ENCODE assay signal across 8 cellular contexts in the genomic region with DNA sequence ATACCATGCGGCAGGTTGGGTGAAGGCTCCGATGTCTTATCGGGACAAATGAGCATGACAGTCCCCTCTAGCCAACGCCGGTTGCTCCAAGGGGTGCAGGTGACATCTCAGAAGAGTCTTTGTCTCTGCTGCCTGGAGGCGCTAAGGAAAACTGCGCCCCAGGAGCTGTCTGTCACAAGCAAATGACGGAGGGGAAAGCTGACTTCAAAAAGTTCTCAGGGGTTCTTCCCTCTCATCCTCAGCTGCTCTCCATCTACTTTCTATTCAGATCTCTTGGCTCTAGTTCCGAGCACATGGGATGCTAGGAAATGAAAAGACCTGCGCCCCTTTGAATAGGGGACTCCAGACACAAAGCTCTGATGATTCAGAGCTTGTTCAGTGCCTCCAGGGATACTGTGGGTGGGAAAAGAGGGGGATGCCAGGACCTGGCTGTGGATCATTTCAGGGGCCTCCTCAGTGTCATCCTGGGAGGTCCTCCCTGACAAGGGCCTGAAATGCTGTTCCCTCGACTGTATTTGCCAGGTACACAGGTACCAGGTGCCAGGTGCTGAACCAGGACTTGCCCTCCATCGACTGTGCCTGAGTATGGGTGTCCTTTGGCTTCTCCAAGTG. TPM values are rescaled to one million over a fixed set of nuclear protein-coding genes. Genes with fewer than 3 reads are reported as not detected.
A peak's percentile ranks its signal among the peaks of the same experiment; 100 is the strongest.
DNase-seq lines count a peak whose midpoint lies in the region; ATAC-seq and TF ChIP-seq lines count a peak whose summit lies in the region.

No MANE protein-coding gene starts in this region.

- peak overlapping the region; percentile 87 for H3K4me3 ChIP-seq in GM12864 (ENCODE audit: low read depth, low read length)
- peak overlapping the region; percentile 57 for H3K4me3 ChIP-seq in fibroblast of pulmonary artery (replicated peaks; ENCODE audit: low read depth, low read length)
- peak overlapping the region; percentile 86 for H3K4me3 ChIP-seq in psoas muscle

- intact Hi-C loops in psoas muscle (cut with DNase I), result loop anchor here in 1 of 2 donors (5.0 to 10.0 kb wide), 2 partner anchors 36 to 169 kb away; a partner anchor contains a TSS

- H3K4me1 ChIP-seq in psoas muscle, result peaks cover 28% of the 10 kb centered on the region

- no peak for TF ChIP-seq CTCF in GM12864 (IDR thresholded peaks at IDR 0.05; ENCODE audit: low read depth, low read length, missing control alignments)
- no peak for TF ChIP-seq CTCF in fibroblast of pulmonary artery (IDR thresholded peaks at IDR 0.05; ENCODE audit: low read length, missing control alignments)
- TF ChIP-seq CTCF in psoas muscle (IDR thresholded peaks at IDR 0.05), result no peak

- ATAC-seq in SK-N-SH treated with all-trans-retinoic acid at 6 μM for 48 hours (peak; percentile 35; the same call in 2 of the 3 replicates), psoas muscle (peak in 3 of 4 donors; percentile 12 to 27 (median 14)), left lobe of liver (no peak), GM21723 (IDR thresholded peaks at IDR 0.05; ENCODE audit: unreplicated experiment) (no peak)

- no peaks in the 10 kb centered on the region for H3K27me3 ChIP-seq in psoas muscle (ENCODE audit: insufficient read depth in 3 of 3, low read length in 2 of 3)

- peak overlapping the region; percentile 72 for H3K27ac ChIP-seq in psoas muscle

- H3K36me3 ChIP-seq in psoas muscle (ENCODE audit: insufficient read depth in 1 of 2, low read depth in 1 of 2), result no peaks in the 10 kb centered on the region

- DNase-seq in GM12864 (ENCODE audit: low read depth) (no peak), fibroblast of pulmonary artery (ENCODE audit: low read depth) (no peak), psoas muscle (peak in 1 of 2 donors; percentile 21), left lobe of liver (ENCODE audit: low spot score) (no peak), NCI-H2171 treated with DMSO at 0.1 percent for 48 hours (lab: John Stamatoyannopoulos, UW) (no peak), NCI-H2081 (lab: John Stamatoyannopoulos, UW) (no peak)

- no peaks in the 10 kb centered on the region for H3K9me3 ChIP-seq in psoas muscle

- 21 to 28% (median 26%) methylated on average over 12 of the region's 12 CpGs for WGBS in psoas muscle, 3 donors

TF ChIP-seq in SK-N-SH treated with all-trans-retinoic acid at 6 μM for 48 hours, 23 proteins besides CTCF, POLR2A, EP300 and RAD21:
- TF ChIP-seq OSR1 (CRISPR knock-in tag; IDR thresholded peaks at IDR 0.05) (no peak), ZNF8 (CRISPR knock-in tag; IDR thresholded peaks at IDR 0.05) (no peak), ESRRG (CRISPR knock-in tag; IDR thresholded peaks at IDR 0.05) (no peak), ARNTL (CRISPR knock-in tag; IDR thresholded peaks at IDR 0.05; ENCODE audit: borderline replicate concordance, low read depth) (no peak), BACH2 (CRISPR knock-in tag; IDR thresholded peaks at IDR 0.05; ENCODE audit: borderline replicate concordance) (no peak), GLIS3 (CRISPR knock-in tag; IDR thresholded peaks at IDR 0.05) (no peak), CSDC2 (CRISPR knock-in tag; IDR thresholded peaks at IDR 0.05) (no peak), SNAI2 (CRISPR knock-in tag; IDR thresholded peaks at IDR 0.05) (no peak), ISL1 (CRISPR knock-in tag; IDR thresholded peaks at IDR 0.05) (no peak), ZNF565 (CRISPR knock-in tag; conservative IDR thresholded peaks at IDR 0.05; ENCODE audit: low read depth) (no peak), PPARA (CRISPR knock-in tag; IDR thresholded peaks at IDR 0.05; ENCODE audit: borderline replicate concordance) (no peak), ZFP30 (CRISPR knock-in tag; IDR thresholded peaks at IDR 0.05) (no peak), TOX (CRISPR knock-in tag; IDR thresholded peaks at IDR 0.05; ENCODE audit: borderline replicate concordance) (no peak)
- TF ChIP-seq, protein P1, sequence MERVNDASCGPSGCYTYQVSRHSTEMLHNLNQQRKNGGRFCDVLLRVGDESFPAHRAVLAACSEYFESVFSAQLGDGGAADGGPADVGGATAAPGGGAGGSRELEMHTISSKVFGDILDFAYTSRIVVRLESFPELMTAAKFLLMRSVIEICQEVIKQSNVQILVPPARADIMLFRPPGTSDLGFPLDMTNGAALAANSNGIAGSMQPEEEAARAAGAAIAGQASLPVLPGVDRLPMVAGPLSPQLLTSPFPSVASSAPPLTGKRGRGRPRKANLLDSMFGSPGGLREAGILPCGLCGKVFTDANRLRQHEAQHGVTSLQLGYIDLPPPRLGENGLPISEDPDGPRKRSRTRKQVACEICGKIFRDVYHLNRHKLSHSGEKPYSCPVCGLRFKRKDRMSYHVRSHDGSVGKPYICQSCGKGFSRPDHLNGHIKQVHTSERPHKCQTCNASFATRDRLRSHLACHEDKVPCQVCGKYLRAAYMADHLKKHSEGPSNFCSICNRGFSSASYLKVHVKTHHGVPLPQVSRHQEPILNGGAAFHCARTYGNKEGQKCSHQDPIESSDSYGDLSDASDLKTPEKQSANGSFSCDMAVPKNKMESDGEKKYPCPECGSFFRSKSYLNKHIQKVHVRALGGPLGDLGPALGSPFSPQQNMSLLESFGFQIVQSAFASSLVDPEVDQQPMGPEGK (CRISPR knock-in tag; IDR thresholded peaks at IDR 0.05; ENCODE audit: borderline replicate concordance), result no peak
- TF ChIP-seq, protein P2, sequence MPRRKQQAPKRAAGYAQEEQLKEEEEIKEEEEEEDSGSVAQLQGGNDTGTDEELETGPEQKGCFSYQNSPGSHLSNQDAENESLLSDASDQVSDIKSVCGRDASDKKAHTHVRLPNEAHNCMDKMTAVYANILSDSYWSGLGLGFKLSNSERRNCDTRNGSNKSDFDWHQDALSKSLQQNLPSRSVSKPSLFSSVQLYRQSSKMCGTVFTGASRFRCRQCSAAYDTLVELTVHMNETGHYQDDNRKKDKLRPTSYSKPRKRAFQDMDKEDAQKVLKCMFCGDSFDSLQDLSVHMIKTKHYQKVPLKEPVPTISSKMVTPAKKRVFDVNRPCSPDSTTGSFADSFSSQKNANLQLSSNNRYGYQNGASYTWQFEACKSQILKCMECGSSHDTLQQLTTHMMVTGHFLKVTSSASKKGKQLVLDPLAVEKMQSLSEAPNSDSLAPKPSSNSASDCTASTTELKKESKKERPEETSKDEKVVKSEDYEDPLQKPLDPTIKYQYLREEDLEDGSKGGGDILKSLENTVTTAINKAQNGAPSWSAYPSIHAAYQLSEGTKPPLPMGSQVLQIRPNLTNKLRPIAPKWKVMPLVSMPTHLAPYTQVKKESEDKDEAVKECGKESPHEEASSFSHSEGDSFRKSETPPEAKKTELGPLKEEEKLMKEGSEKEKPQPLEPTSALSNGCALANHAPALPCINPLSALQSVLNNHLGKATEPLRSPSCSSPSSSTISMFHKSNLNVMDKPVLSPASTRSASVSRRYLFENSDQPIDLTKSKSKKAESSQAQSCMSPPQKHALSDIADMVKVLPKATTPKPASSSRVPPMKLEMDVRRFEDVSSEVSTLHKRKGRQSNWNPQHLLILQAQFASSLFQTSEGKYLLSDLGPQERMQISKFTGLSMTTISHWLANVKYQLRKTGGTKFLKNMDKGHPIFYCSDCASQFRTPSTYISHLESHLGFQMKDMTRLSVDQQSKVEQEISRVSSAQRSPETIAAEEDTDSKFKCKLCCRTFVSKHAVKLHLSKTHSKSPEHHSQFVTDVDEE (CRISPR knock-in tag; IDR thresholded peaks at IDR 0.05), result no peak
- TF ChIP-seq, protein P3, sequence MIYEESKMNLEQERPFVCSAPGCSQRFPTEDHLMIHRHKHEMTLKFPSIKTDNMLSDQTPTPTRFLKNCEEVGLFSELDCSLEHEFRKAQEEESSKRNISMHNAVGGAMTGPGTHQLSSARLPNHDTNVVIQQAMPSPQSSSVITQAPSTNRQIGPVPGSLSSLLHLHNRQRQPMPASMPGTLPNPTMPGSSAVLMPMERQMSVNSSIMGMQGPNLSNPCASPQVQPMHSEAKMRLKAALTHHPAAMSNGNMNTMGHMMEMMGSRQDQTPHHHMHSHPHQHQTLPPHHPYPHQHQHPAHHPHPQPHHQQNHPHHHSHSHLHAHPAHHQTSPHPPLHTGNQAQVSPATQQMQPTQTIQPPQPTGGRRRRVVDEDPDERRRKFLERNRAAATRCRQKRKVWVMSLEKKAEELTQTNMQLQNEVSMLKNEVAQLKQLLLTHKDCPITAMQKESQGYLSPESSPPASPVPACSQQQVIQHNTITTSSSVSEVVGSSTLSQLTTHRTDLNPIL (CRISPR knock-in tag; IDR thresholded peaks at IDR 0.05; ENCODE audit: low read depth), result no peak
- TF ChIP-seq, protein P4, sequence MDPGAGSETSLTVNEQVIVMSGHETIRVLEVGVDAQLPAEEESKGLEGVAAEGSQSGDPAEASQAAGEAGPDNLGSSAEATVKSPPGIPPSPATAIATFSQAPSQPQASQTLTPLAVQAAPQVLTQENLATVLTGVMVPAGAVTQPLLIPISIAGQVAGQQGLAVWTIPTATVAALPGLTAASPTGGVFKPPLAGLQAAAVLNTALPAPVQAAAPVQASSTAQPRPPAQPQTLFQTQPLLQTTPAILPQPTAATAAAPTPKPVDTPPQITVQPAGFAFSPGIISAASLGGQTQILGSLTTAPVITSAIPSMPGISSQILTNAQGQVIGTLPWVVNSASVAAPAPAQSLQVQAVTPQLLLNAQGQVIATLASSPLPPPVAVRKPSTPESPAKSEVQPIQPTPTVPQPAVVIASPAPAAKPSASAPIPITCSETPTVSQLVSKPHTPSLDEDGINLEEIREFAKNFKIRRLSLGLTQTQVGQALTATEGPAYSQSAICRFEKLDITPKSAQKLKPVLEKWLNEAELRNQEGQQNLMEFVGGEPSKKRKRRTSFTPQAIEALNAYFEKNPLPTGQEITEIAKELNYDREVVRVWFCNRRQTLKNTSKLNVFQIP (CRISPR knock-in tag; IDR thresholded peaks at IDR 0.05; ENCODE audit: borderline replicate concordance, low read depth), result no peak
- TF ChIP-seq, protein P5, sequence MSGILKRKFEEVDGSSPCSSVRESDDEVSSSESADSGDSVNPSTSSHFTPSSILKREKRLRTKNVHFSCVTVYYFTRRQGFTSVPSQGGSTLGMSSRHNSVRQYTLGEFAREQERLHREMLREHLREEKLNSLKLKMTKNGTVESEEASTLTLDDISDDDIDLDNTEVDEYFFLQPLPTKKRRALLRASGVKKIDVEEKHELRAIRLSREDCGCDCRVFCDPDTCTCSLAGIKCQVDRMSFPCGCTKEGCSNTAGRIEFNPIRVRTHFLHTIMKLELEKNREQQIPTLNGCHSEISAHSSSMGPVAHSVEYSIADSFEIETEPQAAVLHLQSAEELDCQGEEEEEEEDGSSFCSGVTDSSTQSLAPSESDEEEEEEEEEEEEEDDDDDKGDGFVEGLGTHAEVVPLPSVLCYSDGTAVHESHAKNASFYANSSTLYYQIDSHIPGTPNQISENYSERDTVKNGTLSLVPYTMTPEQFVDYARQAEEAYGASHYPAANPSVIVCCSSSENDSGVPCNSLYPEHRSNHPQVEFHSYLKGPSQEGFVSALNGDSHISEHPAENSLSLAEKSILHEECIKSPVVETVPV (CRISPR knock-in tag; IDR thresholded peaks at IDR 0.05), result no peak
TF ChIP-seq in SK-N-SH treated with all-trans-retinoic acid at 6 μM for 48 hours: peak in this region for 0.

RNA-seq across cellular contexts. Expression of a gene that starts 0.9 kb away (rescaled TPM):
- total RNA-seq in psoas muscle, result 10 to 100 TPM in 3 of 4 donors, 1 to 10 TPM in 1; 6.2 to 18.4 (median 14.6) TPM
- polyA plus RNA-seq in psoas muscle, result 10 to 100 TPM in 1 of 3 donors, 1 to 10 TPM in 2; 5.7 to 48.0 (median 7.7) TPM
- total RNA-seq in left lobe of liver, result 5.9 TPM

Comparison
In these comparisons a context has a peak if more than half of its experiments do, and no peak if none do; other contexts are left out.
1. ATAC-seq: peak in SK-N-SH treated with all-trans-retinoic acid at 6 μM for 48 hours (single experiment) and psoas muscle (3 of 4); none in left lobe of liver (single experiment) and GM21723 (single experiment).
2. Peak in every context shown above with its lines, with median percentiles within 50 percentile points of each other: H3K4me3 ChIP-seq.